In genomic region chr16:30922420-30922959, GRCh38 we compare ENCODE assay signal across 8 cellular contexts.
DNase-seq lines count a peak whose midpoint lies in the region; ATAC-seq, FAIRE-seq and TF ChIP-seq lines count a peak whose summit lies in the region.

No MANE protein-coding gene starts in this region.

- DNase-seq in AG10803 (ENCODE audit: low read depth) (peak; percentile 100), GM19239 (ENCODE audit: insufficient read length, low spot score) (peak; percentile 84), NCI-H510A treated with DMSO at 0.1 percent for 48 hours (lab: John Stamatoyannopoulos, UW) (peak; percentile 100), kidney glomerular epithelial cell (lab: John Stamatoyannopoulos, UW) (peak; percentile 99)
- peak; percentile 99 to 100 for DNase-seq in activated CD4-positive, alpha-beta T cell treated with anti-CD3 and anti-CD28 coated beads for 4 hours
- peak; percentile 100 for DNase-seq in stimulated activated CD4-positive, alpha-beta T cell treated with anti-CD3 and anti-CD28 coated beads, Interleukin-15, amount 100 ng/mL, for 48 hours (ENCODE audit: low read depth in 2 of 2)

- peak overlapping the region; percentile 98 for H3K4me3 ChIP-seq in AG10803 (ENCODE audit: low read length)

- H3K27ac ChIP-seq in cingulate gyrus (ENCODE audit: low read depth, low read length), result peak overlapping the region; percentile 99

- TF ChIP-seq CTCF in AG10803 (conservative IDR thresholded peaks at IDR 0.05; ENCODE audit: low read length), result no peak

- peak; percentile 99 for FAIRE-seq in GM19239 (lab: Jason Lieb, UNC)

- peak; percentile 72 for ATAC-seq in HG03442 (IDR thresholded peaks at IDR 0.05; ENCODE audit: unreplicated experiment)

Comparison
In these comparisons a context has a peak if more than half of its experiments do, and no peak if none do; other contexts are left out.
1. Peak in every context shown above with its lines: DNase-seq, ATAC-seq, H3K4me3 ChIP-seq and H3K27ac ChIP-seq.